ENCODE assay signal across 8 cellular contexts in genomic region chr2:238256594-238257104, GRCh38. TPM values are rescaled to one million over a fixed set of nuclear protein-coding genes. Genes with fewer than 3 reads are reported as not detected.
A peak's percentile ranks its signal among the peaks of the same experiment; 100 is the strongest.
DNase-seq lines count a peak whose midpoint lies in the region; ATAC-seq and TF ChIP-seq lines count a peak whose summit lies in the region.

No MANE protein-coding gene starts in this region.

- H3K27ac ChIP-seq in left ventricle myocardium inferior (replicated peaks) (no peak overlapping the region), spleen (no peak overlapping the region)

- TF ChIP-seq POLR2A in spleen (IDR thresholded peaks at IDR 0.05) = no peak

- H3K27me3 ChIP-seq in left ventricle myocardium inferior (ENCODE audit: low read depth) = no peaks in the 10 kb centered on the region
- no peaks in the 10 kb centered on the region for H3K27me3 ChIP-seq in spleen (replicated peaks in 1 of 7)

- ATAC-seq in GM18498 (IDR thresholded peaks at IDR 0.05; ENCODE audit: unreplicated experiment) (peak; percentile 66), GM18502 (IDR thresholded peaks at IDR 0.05; ENCODE audit: poor library complexity, unreplicated experiment) (no peak)
- peak; percentile 83 to 91 for ATAC-seq in activated naive CD4-positive, alpha-beta T cell treated with anti-CD3 and anti-CD28 coated beads, Interleukin-2, amount 50 U/mL, for 72 hours

- no peak overlapping the region for H3K4me3 ChIP-seq in left ventricle myocardium inferior
- H3K4me3 ChIP-seq in spleen = no peak overlapping the region

- peak overlapping the region in 1 of 2 donors; percentile 9 for H3K27ac Mint-ChIP-seq in activated naive CD4-positive, alpha-beta T cell treated with anti-CD3 and anti-CD28 coated beads, Interleukin-2, amount 50 U/mL, for 72 hours

- 61 to 73% (median 70%) methylated on average over 12 to 18 of the region's 18 CpGs for WGBS in spleen, 5 donors

- H3K9me3 Mint-ChIP-seq in activated naive CD4-positive, alpha-beta T cell treated with anti-CD3 and anti-CD28 coated beads, Interleukin-2, amount 50 U/mL, for 72 hours = no peaks in the 10 kb centered on the region

- H3K36me3 ChIP-seq in left ventricle myocardium inferior (peaks cover 85% of the 10 kb centered on the region), spleen (peaks cover 0 to 100% (median 67%) of the 10 kb centered on the region in 6 donors)

- peaks cover 20% of the 10 kb centered on the region for H3K4me1 ChIP-seq in left ventricle myocardium inferior
- H3K4me1 ChIP-seq in spleen = peaks cover 0 to 22% (median 9%) of the 10 kb centered on the region in 6 donors

- H3K9me3 ChIP-seq in left ventricle myocardium inferior (replicated peaks) (no peaks in the 10 kb centered on the region), spleen (no peaks in the 10 kb centered on the region)

- TF ChIP-seq CTCF in left ventricle myocardium inferior (IDR thresholded peaks at IDR 0.05; ENCODE audit: borderline replicate concordance) (peak; percentile 77), spleen (IDR thresholded peaks at IDR 0.05 in 8 of 11, conservative IDR thresholded peaks at IDR 0.05 in 3 of 11) (peak in 10 of 11 experiments; percentile 42 to 80 (median 73))

- peaks cover 0 to 6% of the 10 kb centered on the region in 2 donors for H3K36me3 Mint-ChIP-seq in activated naive CD4-positive, alpha-beta T cell treated with anti-CD3 and anti-CD28 coated beads, Interleukin-2, amount 50 U/mL, for 72 hours

- intact Hi-C loops in left ventricle myocardium inferior (cut with micrococcal nuclease) (no loop called here), spleen (cut with DNase I; ENCODE audit: low total_unique reads) (no loop called here)

- DNase-seq in 8988T (peak; percentile 90), NCI-H146 treated with DMSO at 0.1 percent for 48 hours (lab: John Stamatoyannopoulos, UW; ENCODE audit: unreplicated experiment) (peak; percentile 31), SW480 (ENCODE audit: low spot score) (peak; percentile 86), left ventricle myocardium inferior (peak; percentile 62), spleen (peak; percentile 88)
- peak in 1 of 2 donors; percentile 74 for DNase-seq in activated naive CD4-positive, alpha-beta T cell treated with anti-CD3 and anti-CD28 coated beads, Interleukin-2, amount 50 U/mL, for 72 hours (ENCODE audit: low spot score in 2 of 2)

RNA-seq across cellular contexts. Expression of gene HES6, which starts 16.8 kb away (rescaled TPM):
- total RNA-seq in activated naive CD4-positive, alpha-beta T cell treated with anti-CD3 and anti-CD28 coated beads, Interleukin-2, amount 50 U/mL, for 72 hours = 1 to 10 TPM; 4.7 to 5.1 TPM
- total RNA-seq in left ventricle myocardium inferior = 2.7 TPM
- total RNA-seq in spleen = 10 to 100 TPM in 3 of 7 donors, 1 to 10 TPM in 4; 3.9 to 22.7 (median 8.1) TPM
- 10 to 100 TPM in 1 of 3 donors, 1 to 10 TPM in 2; 6.2 to 14.2 (median 8.6) TPM for polyA plus RNA-seq in spleen

RNA-seq across cellular contexts. Expression of gene PER2, which starts 31.8 kb away (rescaled TPM):
- 10 to 100 TPM; 11.5 to 15.0 TPM for total RNA-seq in activated naive CD4-positive, alpha-beta T cell treated with anti-CD3 and anti-CD28 coated beads, Interleukin-2, amount 50 U/mL, for 72 hours
- 3.4 TPM for total RNA-seq in left ventricle myocardium inferior
- total RNA-seq in spleen = 10 to 100 TPM in 6 of 7 donors, 1 to 10 TPM in 1; 9.7 to 16.2 (median 14.8) TPM
- 1 to 10 TPM; 2.0 to 3.7 (median 2.6) TPM for polyA plus RNA-seq in spleen

RNA-seq across cellular contexts. Expression of gene ILKAP, which starts 53.2 kb away (rescaled TPM):
- 10 to 100 TPM; 40.7 to 64.8 TPM for total RNA-seq in activated naive CD4-positive, alpha-beta T cell treated with anti-CD3 and anti-CD28 coated beads, Interleukin-2, amount 50 U/mL, for 72 hours
- total RNA-seq in left ventricle myocardium inferior (26.5 TPM), spleen (10 to 100 TPM; 39.7 to 61.2 (median 47.1) TPM)
- 10 to 100 TPM; 46.8 to 64.5 (median 58.5) TPM for polyA plus RNA-seq in spleen
